Comparison of ENCODE assay signal across 8 cellular contexts in genomic region chr6:158999154-158999668, GRCh38. TPM values are rescaled to one million over a fixed set of nuclear protein-coding genes. Genes with fewer than 3 reads are reported as not detected.
DNase-seq lines count a peak whose midpoint lies in the region; ATAC-seq, FAIRE-seq and TF ChIP-seq lines count a peak whose summit lies in the region.

No MANE protein-coding gene starts in this region.

- DNase-seq in activated CD8-positive, alpha-beta memory T cell treated with anti-CD3 and anti-CD28 coated beads, Interleukin-2, amount 10 ng/mL, durations not matched to agents 7 days and 5 days: no peak
- DNase-seq in activated CD8-positive, alpha-beta memory T cell treated with anti-CD3 and anti-CD28 coated beads, Interleukin-2, amount 50 U/mL, for 48 hours: no peak
- DNase-seq in fibroblast of mammary gland (ENCODE audit: low read depth) (no peak), osteoblast (ENCODE audit: insufficient read length, low spot score, missing footprints) (peak; percentile 35), frontal cortex (ENCODE audit: low spot score in 2 of 2) (no peak), NCI-H146 treated with DMSO at 0.1 percent for 48 hours (lab: John Stamatoyannopoulos, UW; ENCODE audit: unreplicated experiment) (no peak)

- H3K4me3 Mint-ChIP-seq in activated CD8-positive, alpha-beta memory T cell treated with anti-CD3 and anti-CD28 coated beads, Interleukin-2, amount 10 ng/mL, durations not matched to agents 7 days and 5 days: peak overlapping the region; percentile 93

- H3K27me3 Mint-ChIP-seq in activated CD8-positive, alpha-beta memory T cell treated with anti-CD3 and anti-CD28 coated beads, Interleukin-2, amount 10 ng/mL, durations not matched to agents 7 days and 5 days: no peaks in the 10 kb centered on the region

- CTCF ChIA-PET in activated CD8-positive, alpha-beta memory T cell treated with anti-CD3 and anti-CD28 coated beads, Interleukin-2, amount 10 ng/mL, durations not matched to agents 7 days and 5 days (lab: Charles Lee): interaction anchor here (1.0 to 13.8 kb wide), 7 partner anchors 10 to 298 kb away, joined by 3 to 320 read pairs (median 7); partner anchors contain the start of gene TAGAP

- H3K36me3 Mint-ChIP-seq in activated CD8-positive, alpha-beta memory T cell treated with anti-CD3 and anti-CD28 coated beads, Interleukin-2, amount 10 ng/mL, durations not matched to agents 7 days and 5 days: peaks cover 4% of the 10 kb centered on the region

- H3K9me3 ChIP-seq in osteoblast (ENCODE audit: low read depth, low read length): no peaks in the 10 kb centered on the region

- TF ChIP-seq CTCF in fibroblast of mammary gland (conservative IDR thresholded peaks at IDR 0.05; ENCODE audit: control insufficient read depth, insufficient read depth, low read depth, low read length) (no peak), osteoblast (IDR thresholded peaks at IDR 0.05; ENCODE audit: extremely low read depth, low read depth, low read length) (no peak)

- H3K36me3 ChIP-seq in osteoblast (ENCODE audit: insufficient read depth, low read length): no peaks in the 10 kb centered on the region

- peaks cover 33% of the 10 kb centered on the region for H3K4me1 Mint-ChIP-seq in activated CD8-positive, alpha-beta memory T cell treated with anti-CD3 and anti-CD28 coated beads, Interleukin-2, amount 10 ng/mL, durations not matched to agents 7 days and 5 days

- peak overlapping the region; percentile 99 for H2AFZ ChIP-seq in osteoblast (ENCODE audit: low read length)

- no peak for FAIRE-seq in frontal cortex (lab: Jason Lieb, UNC)

- peak overlapping the region; percentile 71 for H3K27ac Mint-ChIP-seq in activated CD8-positive, alpha-beta memory T cell treated with anti-CD3 and anti-CD28 coated beads, Interleukin-2, amount 10 ng/mL, durations not matched to agents 7 days and 5 days

- H3K4me3 ChIP-seq in fibroblast of mammary gland (ENCODE audit: control insufficient read depth, low read depth, low read length) (peak overlapping the region; percentile 89), osteoblast (ENCODE audit: insufficient read depth, low read length) (peak overlapping the region; percentile 98)

- H3K79me2 ChIP-seq in osteoblast (ENCODE audit: insufficient read depth, low read length): peaks cover 12% of the 10 kb centered on the region

- peak overlapping the region; percentile 81 for H3K27ac ChIP-seq in osteoblast (ENCODE audit: low read depth, low read length)

- no peaks in the 10 kb centered on the region for H4K20me1 ChIP-seq in osteoblast (ENCODE audit: insufficient read depth, low read length)

- H3K9me3 Mint-ChIP-seq in activated CD8-positive, alpha-beta memory T cell treated with anti-CD3 and anti-CD28 coated beads, Interleukin-2, amount 10 ng/mL, durations not matched to agents 7 days and 5 days (ENCODE audit: low read depth): no peaks in the 10 kb centered on the region

- ATAC-seq in activated CD8-positive, alpha-beta memory T cell treated with anti-CD3 and anti-CD28 coated beads, Interleukin-2, amount 10 ng/mL, durations not matched to agents 7 days and 5 days: peak; percentile 45
- peak; percentile 32 for ATAC-seq in HG03025 (IDR thresholded peaks at IDR 0.05; ENCODE audit: low FRiP score, unreplicated experiment)
- peak; percentile 60 for ATAC-seq in SK-N-SH treated with all-trans-retinoic acid at 6 μM for 48 hours

- peaks cover 21% of the 10 kb centered on the region for H3K4me1 ChIP-seq in osteoblast (ENCODE audit: insufficient read depth, low read length)

- peak overlapping the region; percentile 89 for H3K4me2 ChIP-seq in osteoblast (ENCODE audit: insufficient read depth, low read length)

- H3K27me3 ChIP-seq in osteoblast (ENCODE audit: insufficient read depth, low read length): no peaks in the 10 kb centered on the region

TF ChIP-seq in SK-N-SH treated with all-trans-retinoic acid at 6 μM for 48 hours, 23 proteins besides CTCF, POLR2A, EP300 and RAD21:
- TF ChIP-seq TOX (CRISPR knock-in tag; IDR thresholded peaks at IDR 0.05; ENCODE audit: borderline replicate concordance): no peak

RNA-seq across cellular contexts. Expression of gene RSPH3, which starts 0.8 kb away (rescaled TPM):
- total RNA-seq in activated CD8-positive, alpha-beta memory T cell treated with anti-CD3 and anti-CD28 coated beads, Interleukin-2, amount 10 ng/mL, durations not matched to agents 7 days and 5 days: 1 to 10 TPM; 2.1 TPM
- total RNA-seq in osteoblast (8.3 and 10.3 TPM in 2 replicates), frontal cortex (6.9 TPM)

RNA-seq across cellular contexts. Expression of gene TAGAP, which starts 45.6 kb away (rescaled TPM):
- 10 to 100 TPM; 44.8 to 53.0 TPM for total RNA-seq in activated CD8-positive, alpha-beta memory T cell treated with anti-CD3 and anti-CD28 coated beads, Interleukin-2, amount 10 ng/mL, durations not matched to agents 7 days and 5 days
- total RNA-seq in osteoblast (not detected in 2 replicates), frontal cortex (0.82 TPM)

Comparison
In these comparisons a context has a peak if more than half of its experiments do, and no peak if none do; other contexts are left out.
1. RNA of gene TAGAP, which starts 45.6 kb away (total RNA-seq): 44.8 to 53.0 TPM in activated CD8-positive, alpha-beta memory T cell treated with anti-CD3 and anti-CD28 coated beads, Interleukin-2, amount 10 ng/mL, durations not matched to agents 7 days and 5 days; 0.82 TPM in frontal cortex (single experiment) and not detected in osteoblast; every median in the first group is over 10 times any median in the second.
2. Peak in every context shown above with its lines, with median percentiles within 50 percentile points of each other: ATAC-seq.